In genomic region chr7:42006801-42007394, GRCh38 we compare ENCODE assay signal across 31 cellular contexts.
"Had no signal": no experiment of that assay in that cellular context is flagged by ENCODE, and none has a peak within 500 bp of the region (broad histone marks: within the 10 kb centered on the region; RNA-seq: fewer than 3 reads in every experiment).

No MANE protein-coding gene starts in this region.

- H3K27ac ChIP-seq: adrenal gland, breast epithelium, cardiac muscle cell, colonic mucosa, epithelial cell of prostate, esophagus squamous epithelium, gastroesophageal sphincter had no signal

- H3K36me3 ChIP-seq: adrenal gland, breast epithelium, colonic mucosa had no signal

- H3K27ac Mint-ChIP-seq: activated CD4-positive, alpha-beta memory T cell treated with anti-CD3 and anti-CD28 coated beads, Interleukin-2, amount 10 ng/mL, durations not matched to agents 7 days and 5 days; activated CD4-positive, alpha-beta T cell treated with anti-CD3 and anti-CD28 coated beads for 36 hours; activated CD4-positive, alpha-beta T cell treated with anti-CD3 and anti-CD28 coated beads, Interleukin-2, amount 10 ng/mL, durations not matched to agents 7 days and 5 days; activated naive CD4-positive, alpha-beta T cell treated with anti-CD3 and anti-CD28 coated beads, Interleukin-2, amount 50 U/mL, for 24 hours; activated naive CD8-positive, alpha-beta T cell treated with anti-CD3 and anti-CD28 coated beads for 36 hours; activated naive CD8-positive, alpha-beta T cell treated with anti-CD3 and anti-CD28 coated beads, Interleukin-2, amount 50 U/mL, for 24 hours; activated T-helper 17 cell treated with anti-CD3 and anti-CD28 coated beads, Interleukin-2, amount 50 U/mL, for 72 hours had no signal

- H3K9me3 ChIP-seq: adrenal gland, breast epithelium, colonic mucosa, esophagus squamous epithelium, gastroesophageal sphincter had no signal

- H3K4me1 Mint-ChIP-seq: activated CD4-positive, alpha-beta memory T cell treated with anti-CD3 and anti-CD28 coated beads, Interleukin-2, amount 10 ng/mL, durations not matched to agents 7 days and 5 days; activated CD4-positive, alpha-beta T cell treated with anti-CD3 and anti-CD28 coated beads for 36 hours; activated CD4-positive, alpha-beta T cell treated with anti-CD3 and anti-CD28 coated beads, Interleukin-2, amount 10 ng/mL, durations not matched to agents 7 days and 5 days; activated naive CD4-positive, alpha-beta T cell treated with anti-CD3 and anti-CD28 coated beads, Interleukin-2, amount 50 U/mL, for 24 hours; activated naive CD8-positive, alpha-beta T cell treated with anti-CD3 and anti-CD28 coated beads for 36 hours; activated naive CD8-positive, alpha-beta T cell treated with anti-CD3 and anti-CD28 coated beads, Interleukin-2, amount 50 U/mL, for 24 hours; activated T-helper 17 cell treated with anti-CD3 and anti-CD28 coated beads, Interleukin-2, amount 50 U/mL, for 72 hours had no signal

- H3K27me3 ChIP-seq: adrenal gland, breast epithelium, cardiac muscle cell, colonic mucosa, esophagus squamous epithelium, gastroesophageal sphincter had no signal

- H3K36me3 Mint-ChIP-seq: activated naive CD4-positive, alpha-beta T cell treated with anti-CD3 and anti-CD28 coated beads, Interleukin-2, amount 50 U/mL, for 24 hours; activated naive CD8-positive, alpha-beta T cell treated with anti-CD3 and anti-CD28 coated beads for 36 hours had no signal

- H3K4me3 ChIP-seq: adrenal gland, breast epithelium, cardiac muscle cell, colonic mucosa, esophagus squamous epithelium, gastroesophageal sphincter had no signal

- H3K4me3 Mint-ChIP-seq: activated CD4-positive, alpha-beta memory T cell treated with anti-CD3 and anti-CD28 coated beads, Interleukin-2, amount 10 ng/mL, durations not matched to agents 7 days and 5 days; activated CD4-positive, alpha-beta T cell treated with anti-CD3 and anti-CD28 coated beads for 36 hours; activated CD4-positive, alpha-beta T cell treated with anti-CD3 and anti-CD28 coated beads, Interleukin-2, amount 10 ng/mL, durations not matched to agents 7 days and 5 days; activated naive CD4-positive, alpha-beta T cell treated with anti-CD3 and anti-CD28 coated beads, Interleukin-2, amount 50 U/mL, for 24 hours; activated naive CD8-positive, alpha-beta T cell treated with anti-CD3 and anti-CD28 coated beads for 36 hours; activated naive CD8-positive, alpha-beta T cell treated with anti-CD3 and anti-CD28 coated beads, Interleukin-2, amount 50 U/mL, for 24 hours; activated T-cell treated with anti-CD3 and anti-CD28 coated beads, Interleukin-2, amount 50 U/mL, for 4 hours; activated T-helper 17 cell treated with anti-CD3 and anti-CD28 coated beads, Interleukin-2, amount 50 U/mL, for 72 hours; brain had no signal

- H3K4me1 ChIP-seq: adrenal gland, breast epithelium, colonic mucosa, esophagus squamous epithelium, gastroesophageal sphincter had no signal

- ATAC-seq: activated CD4-positive, alpha-beta T cell treated with anti-CD3 and anti-CD28 coated beads for 36 hours; activated naive CD8-positive, alpha-beta T cell treated with anti-CD3 and anti-CD28 coated beads, Interleukin-2, amount 50 U/mL, for 24 hours; activated T-cell treated with anti-CD3 and anti-CD28 coated beads, Interleukin-2, amount 50 U/mL, for 4 hours; activated T-helper 17 cell treated with anti-CD3 and anti-CD28 coated beads, Interleukin-2, amount 50 U/mL, for 72 hours; gastroesophageal sphincter had no signal

- FAIRE-seq: endometrium, endothelial cell of umbilical vein had no signal

- DNase-seq: activated CD4-positive, alpha-beta memory T cell treated with anti-CD3 and anti-CD28 coated beads, Interleukin-2, amount 10 ng/mL, durations not matched to agents 7 days and 5 days; activated CD4-positive, alpha-beta T cell treated with anti-CD3 and anti-CD28 coated beads for 36 hours; activated CD4-positive, alpha-beta T cell treated with anti-CD3 and anti-CD28 coated beads, Interleukin-2, amount 10 ng/mL, durations not matched to agents 7 days and 5 days; activated CD4-positive, alpha-beta T cell treated with anti-CD3 and anti-CD28 coated beads, Interleukin-2, amount 50 U/mL, for 4 hours; activated CD4-positive, CD25-positive, alpha-beta regulatory T cell; activated CD4-positive, CD25-positive, alpha-beta regulatory T cell treated with anti-CD3 and anti-CD28 coated beads, Interleukin-2, amount 50 U/mL, for 72 hours; activated effector memory CD4-positive, alpha-beta T cell treated with Interleukin-2 at 50 U/mL for 16 hours; activated gamma-delta T cell treated with Interleukin-2 at 50 U/mL for 16 hours; activated naive CD4-positive, alpha-beta T cell treated with Interleukin-2 at 50 U/mL for 16 hours; activated naive CD8-positive, alpha-beta T cell treated with anti-CD3 and anti-CD28 coated beads for 36 hours; activated naive CD8-positive, alpha-beta T cell treated with anti-CD3 and anti-CD28 coated beads, Interleukin-2, amount 50 U/mL, for 24 hours; activated T-cell treated with anti-CD3 and anti-CD28 coated beads, Interleukin-2, amount 50 U/mL, for 4 hours; adrenal gland; amygdala; aorta; central memory CD4-positive, alpha-beta T cell; cerebellar nuclear complex; colonic mucosa; effector CD8-positive, alpha-beta T cell; esophagus squamous epithelium; foreskin melanocyte; T-helper 2 cell had no signal

- H3K27me3 Mint-ChIP-seq: activated CD4-positive, alpha-beta memory T cell treated with anti-CD3 and anti-CD28 coated beads, Interleukin-2, amount 10 ng/mL, durations not matched to agents 7 days and 5 days; activated CD4-positive, alpha-beta T cell treated with anti-CD3 and anti-CD28 coated beads, Interleukin-2, amount 10 ng/mL, durations not matched to agents 7 days and 5 days; activated naive CD4-positive, alpha-beta T cell treated with anti-CD3 and anti-CD28 coated beads, Interleukin-2, amount 50 U/mL, for 24 hours; brain had no signal

- H3K9me3 Mint-ChIP-seq: activated CD4-positive, alpha-beta memory T cell treated with anti-CD3 and anti-CD28 coated beads, Interleukin-2, amount 10 ng/mL, durations not matched to agents 7 days and 5 days; activated CD4-positive, alpha-beta T cell treated with anti-CD3 and anti-CD28 coated beads, Interleukin-2, amount 10 ng/mL, durations not matched to agents 7 days and 5 days; activated naive CD4-positive, alpha-beta T cell treated with anti-CD3 and anti-CD28 coated beads, Interleukin-2, amount 50 U/mL, for 24 hours; activated naive CD8-positive, alpha-beta T cell treated with anti-CD3 and anti-CD28 coated beads for 36 hours; activated naive CD8-positive, alpha-beta T cell treated with anti-CD3 and anti-CD28 coated beads, Interleukin-2, amount 50 U/mL, for 24 hours; activated T-cell treated with anti-CD3 and anti-CD28 coated beads, Interleukin-2, amount 50 U/mL, for 4 hours; activated T-helper 17 cell treated with anti-CD3 and anti-CD28 coated beads, Interleukin-2, amount 50 U/mL, for 72 hours had no signal
